In genomic region chr4:54400802-54401201, GRCh38 we compare ENCODE assay signal across 11 cellular contexts.
A peak's percentile ranks its signal among the peaks of the same experiment; 100 is the strongest.
DNase-seq lines count a peak whose midpoint lies in the region; ATAC-seq, FAIRE-seq and TF ChIP-seq lines count a peak whose summit lies in the region.
"Had no signal": no experiment of that assay in that cellular context is flagged by ENCODE, and none has a peak within 500 bp of the region (broad histone marks: within the 10 kb centered on the region; RNA-seq: fewer than 3 reads in every experiment).

No MANE protein-coding gene starts in this region.

- in situ Hi-C loops in gastrocnemius medialis (cut with MboI; ENCODE audit: low sequenced_read_pairs in 4 of 4), result no loop called here

- no peak overlapping the region for H3K4me2 ChIP-seq in fibroblast of lung (ENCODE audit: extremely low read depth, insufficient read depth, low read length)

- H3K27ac ChIP-seq in fibroblast of lung (ENCODE audit: insufficient read depth, low read length) (no peak overlapping the region), gastrocnemius medialis (no peak overlapping the region)
- H3K27ac ChIP-seq: prostate gland had no signal

- peak overlapping the region; percentile 65 for H3K27ac Mint-ChIP-seq in osteocyte (ENCODE audit: unreplicated experiment)
- H3K27ac Mint-ChIP-seq in activated CD4-positive, alpha-beta T cell treated with anti-CD3 and anti-CD28 coated beads, Interleukin-2, amount 10 ng/mL, durations not matched to agents 24 days and 14 days, result no peak overlapping the region

- no peak for FAIRE-seq in GM19239 (lab: Jason Lieb, UNC)

- no peaks in the 10 kb centered on the region for H3K36me3 ChIP-seq in fibroblast of lung (ENCODE audit: control insufficient read depth, insufficient read depth, low read length)
- H3K36me3 ChIP-seq in gastrocnemius medialis, result no peaks in the 10 kb centered on the region
- H3K36me3 ChIP-seq: prostate gland had no signal

- H3K27me3 ChIP-seq in fibroblast of lung (ENCODE audit: control insufficient read depth, insufficient read depth, low read length) (peaks cover 2% of the 10 kb centered on the region), gastrocnemius medialis (no peaks in the 10 kb centered on the region)

- H3K36me3 Mint-ChIP-seq in osteocyte (ENCODE audit: unreplicated experiment), result no peaks in the 10 kb centered on the region
- H3K36me3 Mint-ChIP-seq in activated CD4-positive, alpha-beta T cell treated with anti-CD3 and anti-CD28 coated beads, Interleukin-2, amount 10 ng/mL, durations not matched to agents 24 days and 14 days (ENCODE audit: low read depth), result no peaks in the 10 kb centered on the region

- peaks cover 5% of the 10 kb centered on the region for H3K9me3 Mint-ChIP-seq in osteocyte (ENCODE audit: unreplicated experiment)
- H3K9me3 Mint-ChIP-seq in activated CD4-positive, alpha-beta T cell treated with anti-CD3 and anti-CD28 coated beads, Interleukin-2, amount 10 ng/mL, durations not matched to agents 24 days and 14 days, result no peaks in the 10 kb centered on the region

- H3K4me3 Mint-ChIP-seq in osteocyte (ENCODE audit: unreplicated experiment), result no peak overlapping the region
- no peak overlapping the region for H3K4me3 Mint-ChIP-seq in activated CD4-positive, alpha-beta T cell treated with anti-CD3 and anti-CD28 coated beads, Interleukin-2, amount 10 ng/mL, durations not matched to agents 24 days and 14 days

- H2AFZ ChIP-seq in fibroblast of lung (ENCODE audit: low read length), result peak overlapping the region; percentile 44

- H3K4me1 ChIP-seq in fibroblast of lung (ENCODE audit: control insufficient read depth, extremely low read depth, insufficient read depth, low read length), result no peaks in the 10 kb centered on the region
- no peaks in the 10 kb centered on the region for H3K4me1 ChIP-seq in gastrocnemius medialis
- H3K4me1 ChIP-seq: prostate gland had no signal

- TF ChIP-seq POLR2A in gastrocnemius medialis (IDR thresholded peaks at IDR 0.05), result no peak

- DNase-seq in GM04503 (ENCODE audit: low read depth) (peak; percentile 51), RKO (ENCODE audit: low spot score) (peak; percentile 63), fibroblast of lung (ENCODE audit: low read depth in 2 of 2) (peak; percentile 67 to 71), osteocyte (ENCODE audit: extremely low spot score, unreplicated experiment) (no peak), gastrocnemius medialis (no peak), GM19239 (ENCODE audit: insufficient read length, low spot score) (no peak)
- no peak for DNase-seq in activated CD4-positive, alpha-beta T cell treated with anti-CD3 and anti-CD28 coated beads, Interleukin-2, amount 10 ng/mL, durations not matched to agents 24 days and 14 days
- DNase-seq: GF-D8, NCI-H345 had no signal

- H3K9me3 ChIP-seq in fibroblast of lung (ENCODE audit: control insufficient read depth, insufficient read depth, low read depth, low read length) (no peaks in the 10 kb centered on the region), gastrocnemius medialis (no peaks in the 10 kb centered on the region)
- H3K9me3 ChIP-seq: prostate gland had no signal

- peaks cover 39% of the 10 kb centered on the region for H3K4me1 Mint-ChIP-seq in osteocyte (ENCODE audit: unreplicated experiment)
- no peaks in the 10 kb centered on the region for H3K4me1 Mint-ChIP-seq in activated CD4-positive, alpha-beta T cell treated with anti-CD3 and anti-CD28 coated beads, Interleukin-2, amount 10 ng/mL, durations not matched to agents 24 days and 14 days

- no peaks in the 10 kb centered on the region for H3K79me2 ChIP-seq in fibroblast of lung (ENCODE audit: control insufficient read depth, insufficient read depth, low read length)

- no peak for ATAC-seq in gastrocnemius medialis
- no peak for ATAC-seq in HG03432 (IDR thresholded peaks at IDR 0.05; ENCODE audit: unreplicated experiment)

- H3K9ac ChIP-seq in fibroblast of lung (ENCODE audit: insufficient read depth, low read length), result no peak overlapping the region

- TF ChIP-seq CTCF in fibroblast of lung (conservative IDR thresholded peaks at IDR 0.05 in 1 of 2, IDR thresholded peaks at IDR 0.05 in 1 of 2; ENCODE audit: low read depth in 1 of 2, low read length in 2 of 2) (no peak), osteocyte (IDR thresholded peaks at IDR 0.05) (no peak), gastrocnemius medialis (IDR thresholded peaks at IDR 0.05 in 4 of 5, conservative IDR thresholded peaks at IDR 0.05 in 1 of 5) (no peak)

- peaks cover 4% of the 10 kb centered on the region for H3K27me3 Mint-ChIP-seq in osteocyte (ENCODE audit: unreplicated experiment)
- no peaks in the 10 kb centered on the region for H3K27me3 Mint-ChIP-seq in activated CD4-positive, alpha-beta T cell treated with anti-CD3 and anti-CD28 coated beads, Interleukin-2, amount 10 ng/mL, durations not matched to agents 24 days and 14 days

- H3K4me3 ChIP-seq in fibroblast of lung (replicated peaks in 1 of 4; ENCODE audit: control extremely low read depth in 1 of 4, insufficient read depth in 1 of 4, low read depth in 3 of 4, low read length in 4 of 4) (no peak overlapping the region), gastrocnemius medialis (no peak overlapping the region)
- H3K4me3 ChIP-seq: prostate gland had no signal

- H4K20me1 ChIP-seq in fibroblast of lung (ENCODE audit: control insufficient read depth, extremely low read depth, insufficient read depth, low read length), result no peaks in the 10 kb centered on the region

- intact Hi-C loops in gastrocnemius medialis (cut with DNase I; ENCODE audit: low total_unique reads), result no loop called here
- intact Hi-C loops in activated CD4-positive, alpha-beta T cell treated with anti-CD3 and anti-CD28 coated beads, Interleukin-2, amount 10 ng/mL, durations not matched to agents 24 days and 14 days (cut with micrococcal nuclease), result no loop called here

Comparison
In these comparisons a context has a peak if more than half of its experiments do, and no peak if none do; other contexts are left out.
1. DNase-seq: peak in GM04503 (single experiment), RKO (single experiment) and fibroblast of lung (2 of 2); none in osteocyte (single experiment), gastrocnemius medialis (0 of 2), GM19239 (single experiment) and activated CD4-positive, alpha-beta T cell treated with anti-CD3 and anti-CD28 coated beads, Interleukin-2, amount 10 ng/mL, durations not matched to agents 24 days and 14 days (single experiment).